In genomic region chr3:196968233-196969000, GRCh38 we compare ENCODE assay signal across 1 cellular context.
TF ChIP-seq lines count a peak whose summit lies in the region.

TSS of gene PIGZ (minus strand) at chr3:196968833. CDS start at chr3:196952031, 16,802 bp downstream.

TF ChIP-seq in HepG2, 621 proteins besides CTCF, POLR2A, EP300 and RAD21 (continued from another document):
- TF ChIP-seq HNF1A (IDR thresholded peaks at IDR 0.05; ENCODE audit: low read depth) = no peak
- TF ChIP-seq HNF1A (CRISPR knock-in tag; IDR thresholded peaks at IDR 0.05; ENCODE audit: borderline replicate concordance) = no peak; the same call in 1 of the 2 replicates
- no peak for TF ChIP-seq ZNF335 (CRISPR knock-in tag; IDR thresholded peaks at IDR 0.05)
- 0 out of 2 replicates have a peak, but pooled peaks have one; percentile 10 for TF ChIP-seq REL (CRISPR knock-in tag; conservative IDR thresholded peaks at IDR 0.05)
- peak; percentile 30; the same call in 1 of the 2 replicates for TF ChIP-seq POGK (CRISPR knock-in tag; conservative IDR thresholded peaks at IDR 0.05)
- TF ChIP-seq SCMH1 (CRISPR knock-in tag; IDR thresholded peaks at IDR 0.05; ENCODE audit: borderline replicate concordance) = no peak
- TF ChIP-seq PHF8 (CRISPR knock-in tag; IDR thresholded peaks at IDR 0.05) = peak; percentile 38
- peak; percentile 51 for TF ChIP-seq ZNF274 (CRISPR knock-in tag; IDR thresholded peaks at IDR 0.05)
- no peak; the same call in 1 of the 2 replicates for TF ChIP-seq NKX3-1 (CRISPR knock-in tag; IDR thresholded peaks at IDR 0.05)
- TF ChIP-seq IKZF5 (CRISPR knock-in tag; IDR thresholded peaks at IDR 0.05) = peak; percentile 39; the same call in 1 of the 2 replicates
- TF ChIP-seq GATA4 (IDR thresholded peaks at IDR 0.05; ENCODE audit: borderline replicate concordance, low read depth) = no peak
- TF ChIP-seq GABPB1 (CRISPR knock-in tag; IDR thresholded peaks at IDR 0.05) = peak; percentile 38; the same call in 1 of the 2 replicates
- TF ChIP-seq ZNF235 (CRISPR knock-in tag; IDR thresholded peaks at IDR 0.05; ENCODE audit: borderline replicate concordance) = no peak
- peak; percentile 76 for TF ChIP-seq AGO2 (optimal IDR thresholded peaks at IDR 0.05; ENCODE audit: low read depth, low read length)
- 0 out of 2 replicates have a peak, but pooled peaks have one; percentile 16 for TF ChIP-seq SNAI1 (CRISPR knock-in tag; IDR thresholded peaks at IDR 0.05; ENCODE audit: borderline replicate concordance)
- TF ChIP-seq ZNF280B (CRISPR knock-in tag; IDR thresholded peaks at IDR 0.05; ENCODE audit: borderline replicate concordance) = 0 out of 2 replicates have a peak, but pooled peaks have one; percentile 71
- TF ChIP-seq ZNF446 (CRISPR knock-in tag; IDR thresholded peaks at IDR 0.05) = peak; percentile 33; the same call in 1 of the 2 replicates
- TF ChIP-seq FOXC1 (CRISPR knock-in tag; IDR thresholded peaks at IDR 0.05; ENCODE audit: borderline replicate concordance) = peak; percentile 62; the same call in 1 of the 2 replicates
- TF ChIP-seq ZNF18 (CRISPR knock-in tag; IDR thresholded peaks at IDR 0.05; ENCODE audit: insufficient replicate concordance) = peak; percentile 42
- TF ChIP-seq ZNF552 (CRISPR knock-in tag; IDR thresholded peaks at IDR 0.05; ENCODE audit: borderline replicate concordance) = 0 out of 2 replicates have a peak, but pooled peaks have one; percentile 50
- TF ChIP-seq RXRA (CRISPR knock-in tag; IDR thresholded peaks at IDR 0.05) = peak; percentile 64; the same call in 1 of the 2 replicates
TF ChIP-seq in HepG2: peak in this region for 116.
